In the genomic region with DNA sequence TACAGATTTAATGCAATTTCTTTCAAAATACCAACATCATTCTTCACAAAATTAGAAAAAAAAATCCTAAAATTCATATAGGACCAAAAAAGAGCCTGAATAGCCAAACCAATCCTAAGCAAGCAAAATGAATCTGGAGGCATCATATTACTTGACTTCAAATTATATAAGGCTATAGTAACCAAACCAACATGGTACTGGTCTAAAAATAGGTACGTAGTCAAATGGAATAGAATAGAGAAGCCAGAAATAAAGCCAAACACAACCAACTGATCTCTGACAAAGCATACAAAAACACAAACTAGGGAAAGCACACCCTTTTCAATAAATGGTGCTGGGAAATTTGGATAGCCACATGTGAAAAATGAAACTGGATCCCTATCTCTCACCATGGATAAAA, we compare ENCODE assay signal across 17 cellular contexts.
DNase-seq lines count a peak whose midpoint lies in the region; ATAC-seq and TF ChIP-seq lines count a peak whose summit lies in the region.
"Had no signal": no experiment of that assay in that cellular context is flagged by ENCODE, and none has a peak within 500 bp of the region (broad histone marks: within the 10 kb centered on the region; RNA-seq: fewer than 3 reads in every experiment).

No MANE protein-coding gene starts in this region.

- WGBS in psoas muscle, 3 donors = 21 to 88% (median 29%) methylated on average over 1 of the region's 1 CpG

- H3K4me1 ChIP-seq in left ventricle myocardium inferior (peaks cover 46% of the 10 kb centered on the region), right atrium auricular region (peaks cover 0 to 23% of the 10 kb centered on the region in 2 donors), psoas muscle (peaks cover 39% of the 10 kb centered on the region), skeletal muscle tissue (ENCODE audit: control insufficient read depth in 3 of 3, insufficient read depth in 3 of 3, low read length in 3 of 3) (peaks cover 0 to 17% (median 2%) of the 10 kb centered on the region in 3 donors)
- H3K4me1 ChIP-seq: BLaER1 treated with 17β-estradiol and CSF1 and Interleukin-3, amounts not matched to agents 10 nM and 100 nM; Caco-2 had no signal

- H3K9ac ChIP-seq in skeletal muscle tissue (ENCODE audit: low read depth in 1 of 3, low read length in 3 of 3) = no peak overlapping the region
- H3K9ac ChIP-seq: BLaER1 treated with 17β-estradiol and CSF1 and Interleukin-3, amounts not matched to agents 10 nM and 100 nM had no signal

- intact Hi-C loops in left ventricle myocardium inferior (cut with micrococcal nuclease) = no loop called here
- intact Hi-C loops in psoas muscle (cut with DNase I) = no loop called here

- no peak for DNase-seq in left ventricle myocardium inferior
- no peak for DNase-seq in right atrium auricular region (ENCODE audit: low spot score)
- no peak for DNase-seq in psoas muscle
- DNase-seq in hippocampal formation (lab: John Stamatoyannopoulos, UW) = no peak
- DNase-seq: AML-193; Caco-2; Calu3; CD4-positive, alpha-beta T cell; CD8-positive, alpha-beta T cell; DMS79 treated with DMSO at 0.1 percent for 48 hours; GF-D8 had no signal

- TF ChIP-seq CTCF in left ventricle myocardium inferior (IDR thresholded peaks at IDR 0.05; ENCODE audit: borderline replicate concordance) (no peak), right atrium auricular region (IDR thresholded peaks at IDR 0.05) (no peak), psoas muscle (IDR thresholded peaks at IDR 0.05) (no peak)

- H3K27ac ChIP-seq in left ventricle myocardium inferior (replicated peaks) (peak overlapping the region; percentile 56), right atrium auricular region (no peak overlapping the region), psoas muscle (peak overlapping the region; percentile 34), skeletal muscle tissue (ENCODE audit: low read depth, low read length) (peak overlapping the region; percentile 17)
- H3K27ac ChIP-seq: 22Rv1; A549; BLaER1 treated with 17β-estradiol and CSF1 and Interleukin-3, amounts not matched to agents 10 nM and 100 nM; C4-2B had no signal

- H3K27me3 ChIP-seq in left ventricle myocardium inferior (ENCODE audit: low read depth) = no peaks in the 10 kb centered on the region
- H3K27me3 ChIP-seq in right atrium auricular region = no peaks in the 10 kb centered on the region
- H3K27me3 ChIP-seq in psoas muscle (ENCODE audit: insufficient read depth in 3 of 3, low read length in 2 of 3) = no peaks in the 10 kb centered on the region
- no peaks in the 10 kb centered on the region for H3K27me3 ChIP-seq in skeletal muscle tissue (ENCODE audit: control insufficient read depth in 3 of 3, insufficient read depth in 3 of 3, low read length in 3 of 3)
- H3K27me3 ChIP-seq: BLaER1 treated with 17β-estradiol and CSF1 and Interleukin-3, amounts not matched to agents 10 nM and 100 nM had no signal

- H3K9me3 ChIP-seq in left ventricle myocardium inferior (replicated peaks) (peaks cover 23% of the 10 kb centered on the region), right atrium auricular region (peaks cover 0 to 22% of the 10 kb centered on the region in 2 donors), psoas muscle (no peaks in the 10 kb centered on the region), skeletal muscle tissue (ENCODE audit: control insufficient read depth in 3 of 3, low read length in 3 of 3) (no peaks in the 10 kb centered on the region)
- H3K9me3 ChIP-seq: A549, Caco-2 had no signal

- peak in 3 of 4 donors; percentile 63 to 78 (median 76) for ATAC-seq in psoas muscle
- ATAC-seq in HG02623 (IDR thresholded peaks at IDR 0.05; ENCODE audit: unreplicated experiment) = no peak
- ATAC-seq: A549; CD8-positive, alpha-beta T cell had no signal

- no peaks in the 10 kb centered on the region for H3K36me3 ChIP-seq in left ventricle myocardium inferior
- no peaks in the 10 kb centered on the region for H3K36me3 ChIP-seq in right atrium auricular region
- H3K36me3 ChIP-seq in psoas muscle (ENCODE audit: insufficient read depth in 1 of 2, low read depth in 1 of 2) = no peaks in the 10 kb centered on the region
- no peaks in the 10 kb centered on the region for H3K36me3 ChIP-seq in skeletal muscle tissue (ENCODE audit: control insufficient read depth in 3 of 3, insufficient read depth in 3 of 3, low read length in 3 of 3)
- H3K36me3 ChIP-seq: BLaER1 treated with 17β-estradiol and CSF1 and Interleukin-3, amounts not matched to agents 10 nM and 100 nM had no signal

- H3K4me3 ChIP-seq in left ventricle myocardium inferior (no peak overlapping the region), right atrium auricular region (no peak overlapping the region), psoas muscle (no peak overlapping the region), skeletal muscle tissue (ENCODE audit: low read length in 3 of 3) (no peak overlapping the region)
- H3K4me3 ChIP-seq: A549; BLaER1 treated with 17β-estradiol and CSF1 and Interleukin-3, amounts not matched to agents 10 nM and 100 nM had no signal

Comparison
In these comparisons a context has a peak if more than half of its experiments do, and no peak if none do; other contexts are left out.
1. H3K27ac ChIP-seq: peak in left ventricle myocardium inferior (single experiment), psoas muscle (single experiment) and skeletal muscle tissue (single experiment); none in right atrium auricular region (0 of 2).